Comparison of ENCODE assay signal across 1 cellular context in the genomic region with DNA sequence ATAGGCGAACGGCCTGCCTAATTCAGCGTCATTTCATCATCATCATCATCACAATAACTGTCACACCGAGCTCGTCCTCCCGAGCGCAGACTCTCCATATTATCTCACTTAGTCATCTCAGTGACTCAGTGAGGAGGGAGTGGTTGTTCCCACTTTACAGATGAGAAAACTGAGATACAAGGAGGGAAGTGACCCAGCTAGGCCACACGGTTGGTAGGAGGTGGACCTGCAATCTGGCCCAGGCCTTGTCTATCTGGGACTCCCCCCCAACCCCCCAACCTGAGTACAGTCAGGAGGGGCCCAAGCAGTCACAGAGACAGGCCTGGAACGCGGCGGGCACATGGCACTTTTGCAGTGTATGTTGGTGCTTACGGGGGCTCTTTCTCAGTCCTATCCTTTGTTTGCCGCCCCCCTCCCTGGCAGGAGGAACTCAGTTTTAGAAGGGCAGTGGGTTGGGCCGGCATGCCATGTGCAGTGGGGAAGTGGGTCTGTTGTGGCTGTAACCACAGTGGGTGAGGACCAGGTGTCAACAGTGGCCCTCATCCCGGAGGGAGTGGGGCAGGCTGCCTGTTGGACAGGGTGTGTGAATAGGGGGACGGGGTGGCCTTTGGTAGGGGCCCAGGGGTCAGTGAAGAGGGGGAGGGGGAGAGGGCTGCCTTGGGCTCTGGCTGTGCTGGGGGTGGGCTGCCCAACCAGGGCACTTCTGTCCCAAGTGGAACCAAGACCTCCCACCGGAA.
A peak's percentile ranks its signal among the peaks of the same experiment; 100 is the strongest.
TF ChIP-seq lines count a peak whose summit lies in the region.

No MANE protein-coding gene starts in this region.

TF ChIP-seq in H1, 55 proteins besides CTCF, POLR2A, EP300 and RAD21:
- TF ChIP-seq CTBP2 (IDR thresholded peaks at IDR 0.05; ENCODE audit: borderline replicate concordance, insufficient read depth, insufficient read length, low read length): no peak
- peak; percentile 74; the same call in 1 of the 2 replicates for TF ChIP-seq KDM1A (IDR thresholded peaks at IDR 0.05; ENCODE audit: borderline replicate concordance, low read length)
